1 cellular context compared by ENCODE assay signal in genomic region chr17:43170140-43170765, GRCh38.
A peak's percentile ranks its signal among the peaks of the same experiment; 100 is the strongest.
TF ChIP-seq lines count a peak whose summit lies in the region.

No MANE protein-coding gene starts in this region.

TF ChIP-seq in K562, 482 proteins besides CTCF, POLR2A, EP300 and RAD21 (continued from another document and continues in another):
- TF ChIP-seq CEBPG (CRISPR knock-in tag; IDR thresholded peaks at IDR 0.05): peak; percentile 77
- TF ChIP-seq CEBPG (tag; conservative IDR thresholded peaks at IDR 0.05 in 1 of 2, IDR thresholded peaks at IDR 0.05 in 1 of 2): peak; percentile 84 to 93
- TF ChIP-seq NR4A1 (CRISPR knock-in tag; IDR thresholded peaks at IDR 0.05): no peak; the same call in 1 of the 2 replicates
- TF ChIP-seq NR4A1 (tag; IDR thresholded peaks at IDR 0.05): peak; percentile 63; the same call in 1 of the 2 replicates
- TF ChIP-seq SRSF3 (IDR thresholded peaks at IDR 0.05; ENCODE audit: insufficient read depth, low read length): no peak
- TF ChIP-seq SMAD4 (CRISPR knock-in tag; conservative IDR thresholded peaks at IDR 0.05): no peak
- TF ChIP-seq NR2F6 (CRISPR knock-in tag; IDR thresholded peaks at IDR 0.05): no peak
- TF ChIP-seq CTBP1 (IDR thresholded peaks at IDR 0.05; ENCODE audit: borderline replicate concordance): peak; percentile 36; the same call in 1 of the 2 replicates
- TF ChIP-seq PML (IDR thresholded peaks at IDR 0.05; ENCODE audit: low read length): peak; percentile 73
- no peak for TF ChIP-seq SIRT6 (IDR thresholded peaks at IDR 0.05; ENCODE audit: low read depth, low read length)
- TF ChIP-seq HINFP (tag; conservative IDR thresholded peaks at IDR 0.05; ENCODE audit: low read depth): no peak
- TF ChIP-seq NCOA1 (IDR thresholded peaks at IDR 0.05; ENCODE audit: low read depth): peak; percentile 57
- TF ChIP-seq AFF1 (IDR thresholded peaks at IDR 0.05; ENCODE audit: low read depth in 1 of 2, partially characterized antibody in 2 of 2): peak in 1 of 2 experiments; percentile 92
- no peak for TF ChIP-seq PPARD (CRISPR knock-in tag; IDR thresholded peaks at IDR 0.05)
- TF ChIP-seq HDAC2 (IDR thresholded peaks at IDR 0.05): peak; percentile 12; the same call in 1 of the 2 replicates
- no peak for TF ChIP-seq PKNOX1 (IDR thresholded peaks at IDR 0.05)
- TF ChIP-seq NFIC (IDR thresholded peaks at IDR 0.05): peak; percentile 29; the same call in 1 of the 2 replicates
- peak in 1 of 2 experiments; percentile 87; a peak in 2 of 4 replicates for TF ChIP-seq TBL1XR1 (IDR thresholded peaks at IDR 0.05; ENCODE audit: low read length in 2 of 2)
- TF ChIP-seq JUND (IDR thresholded peaks at IDR 0.05; ENCODE audit: borderline replicate concordance, low read depth, low read length): peak; percentile 78
- TF ChIP-seq JUND (tag; IDR thresholded peaks at IDR 0.05; ENCODE audit: borderline replicate concordance, low read depth, low read length): peak; percentile 41; the same call in 2 of the 3 replicates
- peak; percentile 0 to 97; a peak in 1 of 4 replicates for TF ChIP-seq SIN3A (IDR thresholded peaks at IDR 0.05; ENCODE audit: borderline replicate concordance in 2 of 2, control insufficient read depth in 1 of 2, low read depth in 2 of 2, low read length in 2 of 2)
- 0 out of 4 replicates have a peak, but pooled peaks of 1 of the 2 experiments have one; percentile 89 for TF ChIP-seq HDAC1 (IDR thresholded peaks at IDR 0.05)
- peak; percentile 22; the same call in 1 of the 2 replicates for TF ChIP-seq SMARCA4 (IDR thresholded peaks at IDR 0.05)
- peak; percentile 66; the same call in 1 of the 2 replicates for TF ChIP-seq SUPT5H (IDR thresholded peaks at IDR 0.05)
- 0 out of 2 replicates have a peak, but pooled peaks have one; percentile 30 for TF ChIP-seq ETV1 (tag; conservative IDR thresholded peaks at IDR 0.05; ENCODE audit: low read depth)
- TF ChIP-seq ZEB2 (IDR thresholded peaks at IDR 0.05): peak; percentile 40; the same call in 1 of the 2 replicates
- 0 out of 2 replicates have a peak, but pooled peaks have one; percentile 33 for TF ChIP-seq CGGBP1 (CRISPR knock-in tag; IDR thresholded peaks at IDR 0.05)
- TF ChIP-seq POLR2AphosphoS5 (IDR thresholded peaks at IDR 0.05; ENCODE audit: control insufficient read depth, insufficient read depth, low read depth, low read length): peak; percentile 87
- no peak for TF ChIP-seq GTF2B (IDR thresholded peaks at IDR 0.05; ENCODE audit: extremely low read depth, insufficient read length)
- TF ChIP-seq IRF9 (tag; IDR thresholded peaks at IDR 0.05): no peak
- peak; percentile 67 for TF ChIP-seq CXXC5 (CRISPR knock-in tag; IDR thresholded peaks at IDR 0.05)
- TF ChIP-seq NFRKB (IDR thresholded peaks at IDR 0.05; ENCODE audit: low read depth): no peak; the same call in none of the 2 replicates
- peak; percentile 70 for TF ChIP-seq NR2C1 (IDR thresholded peaks at IDR 0.05)
- TF ChIP-seq NR2C1 (tag; IDR thresholded peaks at IDR 0.05): peak; percentile 70
- no peak for TF ChIP-seq OTX1 (CRISPR knock-in tag; IDR thresholded peaks at IDR 0.05)
- no peak for TF ChIP-seq SETDB1 (IDR thresholded peaks at IDR 0.05; ENCODE audit: low read length)
- TF ChIP-seq GTF2A2 (tag; IDR thresholded peaks at IDR 0.05): no peak
- TF ChIP-seq MBD2 (IDR thresholded peaks at IDR 0.05; ENCODE audit: borderline replicate concordance, low read depth): peak; percentile 85
- no peak for TF ChIP-seq KAT2B (IDR thresholded peaks at IDR 0.05; ENCODE audit: low read depth, low read length)
- peak; percentile 67; the same call in 1 of the 2 replicates for TF ChIP-seq ZNF263 (CRISPR knock-in tag; IDR thresholded peaks at IDR 0.05; ENCODE audit: borderline replicate concordance)
- peak; percentile 51; the same call in 1 of the 2 replicates for TF ChIP-seq ETV5 (CRISPR knock-in tag; IDR thresholded peaks at IDR 0.05; ENCODE audit: low read depth)
- no peak for TF ChIP-seq PTRF (tag; IDR thresholded peaks at IDR 0.05)
- TF ChIP-seq PHF20 (IDR thresholded peaks at IDR 0.05; ENCODE audit: partially characterized antibody): peak; percentile 87
- 0 out of 2 replicates have a peak, but pooled peaks have one; percentile 49 for TF ChIP-seq DMBX1 (CRISPR knock-in tag; IDR thresholded peaks at IDR 0.05; ENCODE audit: borderline replicate concordance)
- peak in 1 of 2 experiments; percentile 47; a peak in 2 of 4 replicates for TF ChIP-seq FOXK2 (conservative IDR thresholded peaks at IDR 0.05 in 1 of 2, IDR thresholded peaks at IDR 0.05 in 1 of 2; ENCODE audit: low read depth in 2 of 2)
- TF ChIP-seq RBM25 (IDR thresholded peaks at IDR 0.05; ENCODE audit: low read depth, low read length, severe bottlenecking): peak; percentile 47
- peak; percentile 90 for TF ChIP-seq CEBPB (tag; IDR thresholded peaks at IDR 0.05)
- peak; percentile 9; the same call in 1 of the 2 replicates for TF ChIP-seq CREB3L1 (IDR thresholded peaks at IDR 0.05; ENCODE audit: borderline replicate concordance, low read depth)
- 0 out of 2 replicates have a peak, but pooled peaks have one; percentile 9 for TF ChIP-seq ZNF445 (CRISPR knock-in tag; IDR thresholded peaks at IDR 0.05; ENCODE audit: low read depth)
- TF ChIP-seq CREB1 (IDR thresholded peaks at IDR 0.05): peak; percentile 97
- peak; percentile 90 for TF ChIP-seq CREB1 (CRISPR knock-in tag; IDR thresholded peaks at IDR 0.05)
- peak; percentile 25 for TF ChIP-seq TAF9B (IDR thresholded peaks at IDR 0.05; ENCODE audit: partially characterized antibody)
- peak; percentile 63 for TF ChIP-seq PRDM10 (IDR thresholded peaks at IDR 0.05; ENCODE audit: partially characterized antibody)
- peak; percentile 60 for TF ChIP-seq HDAC3 (IDR thresholded peaks at IDR 0.05; ENCODE audit: borderline replicate concordance, partially characterized antibody)
- TF ChIP-seq VEZF1 (CRISPR knock-in tag; IDR thresholded peaks at IDR 0.05): peak; percentile 62; the same call in 1 of the 2 replicates
